Comparison of ENCODE assay signal across 1 cellular context in the genomic region with DNA sequence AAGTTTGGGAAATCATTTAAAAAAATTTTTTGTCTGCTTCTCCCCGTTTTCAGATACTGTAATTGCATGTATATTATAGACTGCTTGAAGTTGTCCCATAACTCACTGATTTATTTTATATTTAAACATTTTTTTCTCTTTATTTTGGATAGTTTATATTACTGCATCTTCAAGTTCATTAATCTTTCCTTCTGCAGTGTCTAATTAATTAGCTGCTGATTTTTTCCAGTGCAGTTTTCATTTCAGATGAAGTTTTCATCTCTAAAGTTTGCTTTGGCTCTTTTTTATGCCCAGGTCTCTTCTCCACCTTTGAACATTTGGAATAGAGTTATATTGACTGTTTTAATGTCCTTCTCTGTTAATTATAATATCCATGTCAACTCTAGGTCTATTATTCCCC.
TF ChIP-seq lines count a peak whose summit lies in the region.

No MANE protein-coding gene starts in this region.

TF ChIP-seq in HCT116, 20 proteins besides CTCF, POLR2A, EP300 and RAD21 (continued from another document):
- TF ChIP-seq, protein P1, sequence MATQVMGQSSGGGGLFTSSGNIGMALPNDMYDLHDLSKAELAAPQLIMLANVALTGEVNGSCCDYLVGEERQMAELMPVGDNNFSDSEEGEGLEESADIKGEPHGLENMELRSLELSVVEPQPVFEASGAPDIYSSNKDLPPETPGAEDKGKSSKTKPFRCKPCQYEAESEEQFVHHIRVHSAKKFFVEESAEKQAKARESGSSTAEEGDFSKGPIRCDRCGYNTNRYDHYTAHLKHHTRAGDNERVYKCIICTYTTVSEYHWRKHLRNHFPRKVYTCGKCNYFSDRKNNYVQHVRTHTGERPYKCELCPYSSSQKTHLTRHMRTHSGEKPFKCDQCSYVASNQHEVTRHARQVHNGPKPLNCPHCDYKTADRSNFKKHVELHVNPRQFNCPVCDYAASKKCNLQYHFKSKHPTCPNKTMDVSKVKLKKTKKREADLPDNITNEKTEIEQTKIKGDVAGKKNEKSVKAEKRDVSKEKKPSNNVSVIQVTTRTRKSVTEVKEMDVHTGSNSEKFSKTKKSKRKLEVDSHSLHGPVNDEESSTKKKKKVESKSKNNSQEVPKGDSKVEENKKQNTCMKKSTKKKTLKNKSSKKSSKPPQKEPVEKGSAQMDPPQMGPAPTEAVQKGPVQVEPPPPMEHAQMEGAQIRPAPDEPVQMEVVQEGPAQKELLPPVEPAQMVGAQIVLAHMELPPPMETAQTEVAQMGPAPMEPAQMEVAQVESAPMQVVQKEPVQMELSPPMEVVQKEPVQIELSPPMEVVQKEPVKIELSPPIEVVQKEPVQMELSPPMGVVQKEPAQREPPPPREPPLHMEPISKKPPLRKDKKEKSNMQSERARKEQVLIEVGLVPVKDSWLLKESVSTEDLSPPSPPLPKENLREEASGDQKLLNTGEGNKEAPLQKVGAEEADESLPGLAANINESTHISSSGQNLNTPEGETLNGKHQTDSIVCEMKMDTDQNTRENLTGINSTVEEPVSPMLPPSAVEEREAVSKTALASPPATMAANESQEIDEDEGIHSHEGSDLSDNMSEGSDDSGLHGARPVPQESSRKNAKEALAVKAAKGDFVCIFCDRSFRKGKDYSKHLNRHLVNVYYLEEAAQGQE (IDR thresholded peaks at IDR 0.05; ENCODE audit: low read depth), result no peak
- TF ChIP-seq FOSL1 (IDR thresholded peaks at IDR 0.05; ENCODE audit: low read depth), result no peak
